Comparison of ENCODE assay signal across 13 cellular contexts in genomic region chr21:43884861-43885370, GRCh38. TPM values are rescaled to one million over a fixed set of nuclear protein-coding genes. Genes with fewer than 3 reads are reported as not detected.
DNase-seq lines count a peak whose midpoint lies in the region; ATAC-seq, FAIRE-seq and TF ChIP-seq lines count a peak whose summit lies in the region.
"Had no signal": no experiment of that assay in that cellular context is flagged by ENCODE, and none has a peak within 500 bp of the region (broad histone marks: within the 10 kb centered on the region; RNA-seq: fewer than 3 reads in every experiment).

No MANE protein-coding gene starts in this region.

- no peak for TF ChIP-seq POLR2A in adrenal gland (IDR thresholded peaks at IDR 0.05)
- no peak for TF ChIP-seq POLR2A in HepG2 (IDR thresholded peaks at IDR 0.05; ENCODE audit: insufficient read depth in 1 of 2, low read depth in 2 of 2, low read length in 2 of 2)

- H2AFZ ChIP-seq in HepG2 (ENCODE audit: low read length) = no peak overlapping the region
- H2AFZ ChIP-seq: PC-9 had no signal

- peak overlapping the region; percentile 86 for H3K4me2 ChIP-seq in HepG2 (ENCODE audit: low read depth, low read length)

- H3K27ac ChIP-seq in adrenal gland = peak overlapping the region in 4 of 5 donors; percentile 56 to 85 (median 73)
- H3K27ac ChIP-seq in HepG2 (ENCODE audit: extremely low read length, insufficient read depth, low read length) = peak overlapping the region; percentile 76
- H3K27ac ChIP-seq in temporal lobe (ENCODE audit: low read depth, low read length) = peak overlapping the region; percentile 23

- H3K27me3 ChIP-seq in adrenal gland = no peaks in the 10 kb centered on the region
- H3K27me3 ChIP-seq in HepG2 (ENCODE audit: control insufficient read depth in 1 of 2, insufficient read depth in 2 of 2, low read length in 2 of 2) = no peaks in the 10 kb centered on the region

- no peak overlapping the region for H3K4me3 ChIP-seq in adrenal gland
- peak overlapping the region in 1 of 3 experiments; percentile 66; a peak in 1 of 6 replicates for H3K4me3 ChIP-seq in HepG2 (replicated peaks in 1 of 3; ENCODE audit: insufficient read depth in 1 of 3, low read depth in 2 of 3, low read length in 3 of 3)
- H3K4me3 ChIP-seq: PC-9 had no signal

- in situ Hi-C loops in HepG2 (cut with HindIII; ENCODE audit: extremely low pct_ligation_motif_present, low pct_unique_long_range_greater_than_20kb) = no loop called here

- peak; percentile 47 for FAIRE-seq in HepG2 (lab: Jason Lieb, UNC)

- H3K36me3 ChIP-seq in adrenal gland (replicated peaks in 1 of 2) (no peaks in the 10 kb centered on the region), HepG2 (replicated peaks in 1 of 2; ENCODE audit: control insufficient read depth in 1 of 2, insufficient read depth in 2 of 2, low read length in 2 of 2) (peaks cover 4 to 26% of the 10 kb centered on the region in 2 experiments; a peak in 3 of 5 replicates)

- TF ChIP-seq EP300 in HepG2 (IDR thresholded peaks at IDR 0.05; ENCODE audit: low read depth in 2 of 2, low read length in 2 of 2) (0 out of 4 replicates have a peak, but pooled peaks of 1 of the 2 experiments have one; percentile 12), HepG2 (CRISPR knock-in tag; IDR thresholded peaks at IDR 0.05; ENCODE audit: borderline replicate concordance) (no peak)

- 74 to 80% (median 79%) methylated on average over 13 to 16 of the region's 16 CpGs for WGBS in adrenal gland, 4 donors
- WGBS in HepG2 (ENCODE audit: low lambda C conversion rate) = 39% methylated on average over 12 of the region's 16 CpGs

- CTCF ChIA-PET in HepG2 (lab: Yijun Ruan, JAX; ENCODE audit: low intra/inter-chr PET ratio, low total read pairs) = no interaction called here

- peak; percentile 72 for ATAC-seq in HepG2

- H3K79me2 ChIP-seq in HepG2 (ENCODE audit: insufficient read depth, low read length) = peaks cover 58% of the 10 kb centered on the region

- BruUV-seq in HepG2 (replicated peaks; lab: Mats Ljungman, UMichigan) = no TSS peak

- intact Hi-C loops in adrenal gland (cut with DNase I) (no loop called here), HepG2 (cut with micrococcal nuclease; ENCODE audit: unreplicated experiment) (no loop called here)

- peak overlapping the region; percentile 65; the same call in 1 of the 2 replicates for H3K9ac ChIP-seq in HepG2 (ENCODE audit: insufficient read depth, low read depth, low read length)

- peaks cover 21% of the 10 kb centered on the region; the same call in 1 of the 2 replicates for H4K20me1 ChIP-seq in HepG2 (ENCODE audit: insufficient read depth, low read length)

- TF ChIP-seq CTCF in adrenal gland (IDR thresholded peaks at IDR 0.05) (no peak), HepG2 (CRISPR knock-in tag; IDR thresholded peaks at IDR 0.05) (peak; percentile 4; the same call in 1 of the 2 replicates)

- no peak for TF ChIP-seq RAD21 in HepG2 (CRISPR knock-in tag; IDR thresholded peaks at IDR 0.05)

- H3K9me3 ChIP-seq in adrenal gland (replicated peaks in 1 of 3) = no peaks in the 10 kb centered on the region
- no peaks in the 10 kb centered on the region for H3K9me3 ChIP-seq in HepG2 (ENCODE audit: low read length)

- H3K4me1 ChIP-seq in adrenal gland (replicated peaks in 1 of 2) (peaks cover 13 to 27% of the 10 kb centered on the region in 2 donors), HepG2 (ENCODE audit: insufficient read depth, low read length) (peaks cover 37% of the 10 kb centered on the region)

- peak; percentile 56 for DNase-seq in activated effector memory CD4-positive, alpha-beta T cell treated with anti-CD3 and anti-CD28 coated beads, Interleukin-2, amount 50 U/mL, for 16 hours
- no peak for DNase-seq in activated effector memory CD4-positive, alpha-beta T cell treated with Interleukin-2 at 50 U/mL for 16 hours
- DNase-seq in adrenal gland (peak in 2 of 7 donors; percentile 37 to 85), HepG2 (ENCODE audit: low spot score) (peak; percentile 80), glomerular visceral epithelial cell (ENCODE audit: extremely low spot score) (no peak), GM19238 (ENCODE audit: insufficient read length, low spot score) (no peak)
- no peak for DNase-seq in activated CD8-positive, alpha-beta memory T cell treated with anti-CD3 and anti-CD28 coated beads, Interleukin-2, amount 50 U/mL, for 4 hours
- DNase-seq: activated gamma-delta T cell treated with Interleukin-2 at 50 U/mL for 16 hours, IMR-90, midbrain, NCI-H2107, PC-9 had no signal

- POLR2A ChIA-PET in HepG2 (lab: Yijun Ruan, JAX) = interaction anchor here (0.5 to 1.4 kb wide), 3 partner anchors 18 to 53 kb away, joined by 3 to 11 read pairs (median 3); no protein-coding TSS in a partner anchor

TF ChIP-seq in HepG2, 621 proteins besides CTCF, POLR2A, EP300 and RAD21 (continues in another document):
- TF ChIP-seq ZNF687 (CRISPR knock-in tag; IDR thresholded peaks at IDR 0.05) = peak; percentile 41; the same call in 1 of the 2 replicates
- TF ChIP-seq ZNF776 (CRISPR knock-in tag; IDR thresholded peaks at IDR 0.05) = peak; percentile 68
- no peak for TF ChIP-seq SMYD3 (CRISPR knock-in tag; IDR thresholded peaks at IDR 0.05)
- TF ChIP-seq KMT2B (CRISPR knock-in tag; IDR thresholded peaks at IDR 0.05) = no peak
- TF ChIP-seq CEBPB (IDR thresholded peaks at IDR 0.05; ENCODE audit: borderline replicate concordance, low read depth, low read length) = peak; percentile 50; the same call in 1 of the 2 replicates
- no peak for TF ChIP-seq SRSF4 (IDR thresholded peaks at IDR 0.05; ENCODE audit: low read depth, low read length, poor library complexity, severe bottlenecking)
- TF ChIP-seq THRA (CRISPR knock-in tag; IDR thresholded peaks at IDR 0.05; ENCODE audit: borderline replicate concordance) = peak; percentile 65; the same call in 1 of the 2 replicates

RNA-seq across cellular contexts. Expression of gene AGPAT3, which starts 19.9 kb away (rescaled TPM):
- total RNA-seq in adrenal gland = 10 to 100 TPM; 38.5 to 88.9 (median 59.0) TPM
- polyA plus RNA-seq in adrenal gland = 10 to 100 TPM; 25.3 to 27.8 (median 26.0) TPM
- 46.8 and 54.4 TPM in 2 replicates for total RNA-seq in HepG2 (2016; rRNA removed; fragmentation: Illumina TruSeq; extraction: Trizol)
- 14.8 and 16.1 TPM in 2 replicates for total RNA-seq in HepG2 (2016; cell fraction: cytosol; rRNA removed; fragmentation: Illumina TruSeq; extraction: Trizol; ENCODE audit: low read depth)
- total RNA-seq in HepG2 (2016; cell fraction: insoluble cytoplasmic fraction; rRNA removed; fragmentation: Illumina TruSeq; extraction: Trizol) = 41.2 and 56.0 TPM in 2 replicates
- total RNA-seq in HepG2 (2016; cell fraction: membrane; rRNA removed; fragmentation: Illumina TruSeq; extraction: Trizol) = 53.6 and 57.0 TPM in 2 replicates
- total RNA-seq in HepG2 (2016; cell fraction: nucleus; rRNA removed; fragmentation: Illumina TruSeq; extraction: Trizol) = 49.6 and 56.0 TPM in 2 replicates
- 32.2 and 40.5 TPM in 2 replicates for polyA plus RNA-seq in HepG2 (2011; rRNA removed)
- 34.8 and 46.1 TPM in 2 replicates for polyA plus RNA-seq in HepG2 (2011; cell fraction: cytosol; rRNA removed)
- polyA plus RNA-seq in HepG2 (2011; cell fraction: nucleus; rRNA removed) = 58.5 and 63.8 TPM in 2 replicates
- 30.3 and 31.7 TPM in 2 replicates for polyA plus RNA-seq in HepG2 (2012)
- polyA plus RNA-seq in HepG2 (2016; cell fraction: cytosol; fragmentation: Illumina TruSeq; extraction: Trizol; ENCODE audit: low read depth) = 19.7 and 23.3 TPM in 2 replicates
- 37.4 and 44.0 TPM in 2 replicates for polyA plus RNA-seq in HepG2 (2016; cell fraction: insoluble cytoplasmic fraction; fragmentation: Illumina TruSeq; extraction: Trizol; ENCODE audit: low read depth)
- polyA plus RNA-seq in HepG2 (2016; cell fraction: membrane; fragmentation: Illumina TruSeq; extraction: Trizol; ENCODE audit: low read depth) = 43.7 and 47.5 TPM in 2 replicates
- 78.1 and 78.9 TPM in 2 replicates for polyA plus RNA-seq in HepG2 (2016; cell fraction: nucleus; fragmentation: Illumina TruSeq; extraction: Trizol; ENCODE audit: insufficient read depth, low read depth)
- 56.4 and 145 TPM in 2 replicates for polyA minus RNA-seq in HepG2 (2011; rRNA and poly(A)+ RNA removed; ENCODE audit: low replicate concordance)
- polyA minus RNA-seq in HepG2 (2011; cell fraction: cytosol; rRNA and poly(A)+ RNA removed) = 41.5 and 50.9 TPM in 2 replicates
- polyA minus RNA-seq in HepG2 (2011; cell fraction: nucleus; rRNA and poly(A)+ RNA removed) = 28.1 and 33.7 TPM in 2 replicates
- 29.7 TPM for total RNA-seq in temporal lobe

Comparison
In these comparisons a context has a peak if more than half of its experiments do, and no peak if none do; other contexts are left out.
1. DNase-seq: peak in activated effector memory CD4-positive, alpha-beta T cell treated with anti-CD3 and anti-CD28 coated beads, Interleukin-2, amount 50 U/mL, for 16 hours (single experiment) and HepG2 (single experiment); none in activated effector memory CD4-positive, alpha-beta T cell treated with Interleukin-2 at 50 U/mL for 16 hours (single experiment), glomerular visceral epithelial cell (single experiment), GM19238 (single experiment) and activated CD8-positive, alpha-beta memory T cell treated with anti-CD3 and anti-CD28 coated beads, Interleukin-2, amount 50 U/mL, for 4 hours (single experiment).
2. H3K27ac ChIP-seq: peak in every context shown above with its lines; median percentile 76 in HepG2; 73 in adrenal gland; 23 in temporal lobe.